26 cellular contexts compared by ENCODE assay signal in genomic region chr3:135851201-135852061, GRCh38.
DNase-seq lines count a peak whose midpoint lies in the region; ATAC-seq, FAIRE-seq and TF ChIP-seq lines count a peak whose summit lies in the region.
"Had no signal": no experiment of that assay in that cellular context is flagged by ENCODE, and none has a peak within 500 bp of the region (broad histone marks: within the 10 kb centered on the region; RNA-seq: fewer than 3 reads in every experiment).

No MANE protein-coding gene starts in this region.

- ATAC-seq in GM21528 (IDR thresholded peaks at IDR 0.05; ENCODE audit: low FRiP score, unreplicated experiment) = no peak
- ATAC-seq: K562; naive thymus-derived CD4-positive, alpha-beta T cell; sciatic nerve; T-helper 17 cell; upper lobe of right lung; WTC11 had no signal

- H3K36me3 ChIP-seq in brain microvascular endothelial cell (replicated peaks) = no peaks in the 10 kb centered on the region
- H3K36me3 ChIP-seq: ovary, upper lobe of right lung had no signal

- peak; percentile 56 for DNase-seq in AG08395 (ENCODE audit: low spot score)
- DNase-seq in HS-5 (ENCODE audit: low read depth) = peak; percentile 14
- DNase-seq in NCI-H2227 treated with DMSO at 0.1 percent for 48 hours (lab: John Stamatoyannopoulos, UW) = peak; percentile 80
- DNase-seq in brain microvascular endothelial cell = peak; percentile 4
- DNase-seq in mesenteric fat pad (ENCODE audit: low spot score) = no peak
- no peak for DNase-seq in T1000 (lab: John Stamatoyannopoulos, UW)
- no peak for DNase-seq in HTR-8/SVneo (ENCODE audit: insufficient read length, low spot score)
- DNase-seq: ACHN; activated CD4-positive, alpha-beta memory T cell treated with anti-CD3 and anti-CD28 coated beads, Interleukin-2, amount 10 ng/mL, durations not matched to agents 7 days and 5 days; CD4-positive, alpha-beta memory T cell; DND-41; effector memory CD4-positive, alpha-beta T cell; H7; naive thymus-derived CD4-positive, alpha-beta T cell; NCI-H1048; NCI-H345; ovary; SIG-M5; T-helper 17 cell; upper lobe of right lung had no signal

- in situ Hi-C loops in brain microvascular endothelial cell (cut with HindIII; ENCODE audit: low pct_ligation_motif_present, low sequenced_read_pairs) = no loop called here

- no peak overlapping the region for H3K4me3 ChIP-seq in brain microvascular endothelial cell (ENCODE audit: low read depth, low read length)
- H3K4me3 ChIP-seq: K562, ovary, upper lobe of right lung had no signal

- no peak for TF ChIP-seq CTCF in brain microvascular endothelial cell (IDR thresholded peaks at IDR 0.05; ENCODE audit: low read depth, low read length, missing control alignments)

- no peak overlapping the region for H3K27ac ChIP-seq in brain microvascular endothelial cell
- H3K27ac ChIP-seq: HL-60, ovary, upper lobe of right lung had no signal

- FAIRE-seq in HTR-8/SVneo (lab: Jason Lieb, UNC) = no peak
- FAIRE-seq: islet of Langerhans, K562 had no signal

- no peaks in the 10 kb centered on the region for H3K27me3 ChIP-seq in brain microvascular endothelial cell (replicated peaks)
- H3K27me3 ChIP-seq: ovary had no signal

Comparison
In these comparisons a context has a peak if more than half of its experiments do, and no peak if none do; other contexts are left out.
1. DNase-seq: peak in AG08395 (single experiment), HS-5 (single experiment), NCI-H2227 treated with DMSO at 0.1 percent for 48 hours (single experiment) and brain microvascular endothelial cell (single experiment); none in mesenteric fat pad (single experiment), T1000 (single experiment) and HTR-8/SVneo (single experiment).